In the genomic region with DNA sequence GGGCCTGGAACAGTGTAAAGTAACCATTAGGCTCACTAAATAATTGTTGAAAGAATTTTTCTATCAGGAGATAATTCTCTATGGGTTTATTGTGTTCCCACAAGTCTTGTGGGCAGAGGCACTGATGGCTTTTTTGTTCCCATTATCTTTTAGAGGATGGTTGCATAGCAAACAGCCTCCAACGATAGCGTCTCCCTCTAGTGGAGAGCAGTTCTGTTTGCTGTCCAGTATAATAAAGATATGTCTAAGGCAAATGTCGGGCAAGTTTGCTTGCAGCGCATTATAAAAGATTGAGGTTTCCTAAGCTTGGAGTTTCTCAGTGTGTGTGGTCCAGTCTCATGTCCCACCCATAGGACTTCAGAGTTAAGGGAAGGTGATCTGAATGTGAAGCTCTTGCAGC, we compare ENCODE assay signal across 11 cellular contexts. TPM values are rescaled to one million over a fixed set of nuclear protein-coding genes. Genes with fewer than 3 reads are reported as not detected.
DNase-seq lines count a peak whose midpoint lies in the region; ATAC-seq and TF ChIP-seq lines count a peak whose summit lies in the region.
"Had no signal": no experiment of that assay in that cellular context is flagged by ENCODE, and none has a peak within 500 bp of the region (broad histone marks: within the 10 kb centered on the region; RNA-seq: fewer than 3 reads in every experiment).

No MANE protein-coding gene starts in this region.

- BruUV-seq in PC-9 (replicated peaks; lab: Mats Ljungman, UMichigan) = no TSS peak

- ATAC-seq in foreskin keratinocyte = no peak

- H3K79me2 ChIP-seq in PC-9 (ENCODE audit: low read depth) = peaks cover 13% of the 10 kb centered on the region; the same call in 1 of the 2 replicates

- H3K27ac ChIP-seq in PC-9 = no peak overlapping the region
- H3K27ac ChIP-seq in foreskin keratinocyte = no peak overlapping the region

- DNase-seq in DMS153 (lab: John Stamatoyannopoulos, UW) (peak; percentile 60), HEK293T (ENCODE audit: extremely low spot score) (peak; percentile 49), PC-9 (no peak), foreskin keratinocyte (peak in 1 of 2 donors; percentile 23), AG20443 (ENCODE audit: low spot score) (no peak), HPDE6-E6E7 (ENCODE audit: extremely low spot score) (no peak), medulla oblongata (ENCODE audit: extremely low spot score) (no peak)
- DNase-seq in effector CD4-positive, alpha-beta T cell = no peak
- DNase-seq: activated CD4-positive, CD25-positive, alpha-beta regulatory T cell treated with anti-CD3 and anti-CD28 coated beads, Interleukin-2, amount 50 U/mL, for 72 hours; NK-92 treated with Interleukin-12 subunit alpha and Interleukin-12 subunit beta, amount 100 ng/mL, for 24 hours had no signal

- H3K9me3 ChIP-seq in PC-9 (ENCODE audit: insufficient read depth, low read depth) = no peaks in the 10 kb centered on the region

- H3F3A ChIP-seq in PC-9 (ENCODE audit: insufficient read depth, low read depth) = no peaks in the 10 kb centered on the region

- H3K9me2 ChIP-seq in PC-9 (ENCODE audit: insufficient read depth) = no peaks in the 10 kb centered on the region

- peaks cover 31% of the 10 kb centered on the region for H3K27me3 ChIP-seq in PC-9 (ENCODE audit: insufficient read depth, low read depth)
- H3K27me3 ChIP-seq in foreskin keratinocyte = peaks cover 89% of the 10 kb centered on the region

- CTCF ChIA-PET in HEK293T (lab: Yijun Ruan, JAX) = interaction anchor here (0.7 kb wide), 1 partner anchor 45 kb away, joined by 3 read pairs; no protein-coding TSS in a partner anchor
- CTCF ChIA-PET in PC-9 (lab: Charles Lee) = no interaction called here

- POLR2A ChIA-PET in HEK293T (lab: Yijun Ruan, JAX) (no interaction called here), PC-9 (lab: Charles Lee; ENCODE audit: unreplicated experiment) (no interaction called here)

- H3K4me1 ChIP-seq in PC-9 (replicated peaks; ENCODE audit: insufficient read depth) (peaks cover 14% of the 10 kb centered on the region), foreskin keratinocyte (no peaks in the 10 kb centered on the region)

- no peaks in the 10 kb centered on the region for H3K36me3 ChIP-seq in PC-9 (ENCODE audit: low read depth)

- TF ChIP-seq CTCF in PC-9 (conservative IDR thresholded peaks at IDR 0.05) = peak; percentile 81
- peak; percentile 59 for TF ChIP-seq CTCF in foreskin keratinocyte (conservative IDR thresholded peaks at IDR 0.05)

- H3K4me3 ChIP-seq in PC-9 = no peak overlapping the region

- intact Hi-C loops in PC-9 (cut with micrococcal nuclease; ENCODE audit: unreplicated experiment) = no loop called here

- no peak overlapping the region for H3K4me2 ChIP-seq in PC-9

- H2AFZ ChIP-seq in PC-9 = no peak overlapping the region

- no peaks in the 10 kb centered on the region for H4K20me1 ChIP-seq in PC-9 (ENCODE audit: insufficient read depth)

TF ChIP-seq in HEK293T, 16 proteins besides CTCF, POLR2A, EP300 and RAD21:
- TF ChIP-seq ZNF384 (IDR thresholded peaks at IDR 0.05) = no peak
- TF ChIP-seq BHLHE40 (IDR thresholded peaks at IDR 0.05; ENCODE audit: borderline replicate concordance) = no peak
- TF ChIP-seq L3MBTL2 (conservative IDR thresholded peaks at IDR 0.05) = no peak
- TF ChIP-seq HDGF (IDR thresholded peaks at IDR 0.05; ENCODE audit: borderline replicate concordance) = no peak
- no peak for TF ChIP-seq TARDBP (IDR thresholded peaks at IDR 0.05)
- no peak for TF ChIP-seq SUZ12 (IDR thresholded peaks at IDR 0.05)
- no peak for TF ChIP-seq ARNT (IDR thresholded peaks at IDR 0.05)
- TF ChIP-seq CTBP1 (IDR thresholded peaks at IDR 0.05; ENCODE audit: borderline replicate concordance) = no peak
- no peak for TF ChIP-seq SP1 (IDR thresholded peaks at IDR 0.05)
- no peak for TF ChIP-seq LEF1 (IDR thresholded peaks at IDR 0.05; ENCODE audit: borderline replicate concordance)
- TF ChIP-seq FOXA1 (IDR thresholded peaks at IDR 0.05) = no peak
- TF ChIP-seq FOXK2 (IDR thresholded peaks at IDR 0.05) = no peak
- no peak for TF ChIP-seq ELF4 (IDR thresholded peaks at IDR 0.05)
- TF ChIP-seq, protein P1, sequence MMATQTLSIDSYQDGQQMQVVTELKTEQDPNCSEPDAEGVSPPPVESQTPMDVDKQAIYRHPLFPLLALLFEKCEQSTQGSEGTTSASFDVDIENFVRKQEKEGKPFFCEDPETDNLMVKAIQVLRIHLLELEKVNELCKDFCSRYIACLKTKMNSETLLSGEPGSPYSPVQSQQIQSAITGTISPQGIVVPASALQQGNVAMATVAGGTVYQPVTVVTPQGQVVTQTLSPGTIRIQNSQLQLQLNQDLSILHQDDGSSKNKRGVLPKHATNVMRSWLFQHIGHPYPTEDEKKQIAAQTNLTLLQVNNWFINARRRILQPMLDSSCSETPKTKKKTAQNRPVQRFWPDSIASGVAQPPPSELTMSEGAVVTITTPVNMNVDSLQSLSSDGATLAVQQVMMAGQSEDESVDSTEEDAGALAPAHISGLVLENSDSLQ (IDR thresholded peaks at IDR 0.05) = no peak
TF ChIP-seq in HEK293T: peak in this region for 0.

RNA-seq across cellular contexts. Expression of a gene that starts 1.3 kb away (rescaled TPM):
- total RNA-seq in PC-9 (2021) = 3.2 and 4.5 TPM in 2 replicates
- 0.03 and 0.07 TPM in 2 replicates for total RNA-seq in foreskin keratinocyte
- polyA plus RNA-seq in foreskin keratinocyte = 0.01 and 0.02 TPM in 2 replicates

RNA-seq across cellular contexts. Expression of a gene that starts 36.7 kb away (rescaled TPM):
- 0.24 and 0.28 TPM in 2 replicates for total RNA-seq in PC-9 (2021)
- not detected in 2 replicates for total RNA-seq in foreskin keratinocyte
- polyA plus RNA-seq in foreskin keratinocyte = not detected in 2 replicates
- total RNA-seq: mucosa of gallbladder had no signal

Comparison
In these comparisons a context has a peak if more than half of its experiments do, and no peak if none do; other contexts are left out.
1. DNase-seq: peak in DMS153 (single experiment) and HEK293T (single experiment); none in PC-9 (0 of 2), AG20443 (single experiment), HPDE6-E6E7 (single experiment), medulla oblongata (single experiment) and effector CD4-positive, alpha-beta T cell (single experiment).